Comparison of ENCODE assay signal across 8 cellular contexts in the genomic region with DNA sequence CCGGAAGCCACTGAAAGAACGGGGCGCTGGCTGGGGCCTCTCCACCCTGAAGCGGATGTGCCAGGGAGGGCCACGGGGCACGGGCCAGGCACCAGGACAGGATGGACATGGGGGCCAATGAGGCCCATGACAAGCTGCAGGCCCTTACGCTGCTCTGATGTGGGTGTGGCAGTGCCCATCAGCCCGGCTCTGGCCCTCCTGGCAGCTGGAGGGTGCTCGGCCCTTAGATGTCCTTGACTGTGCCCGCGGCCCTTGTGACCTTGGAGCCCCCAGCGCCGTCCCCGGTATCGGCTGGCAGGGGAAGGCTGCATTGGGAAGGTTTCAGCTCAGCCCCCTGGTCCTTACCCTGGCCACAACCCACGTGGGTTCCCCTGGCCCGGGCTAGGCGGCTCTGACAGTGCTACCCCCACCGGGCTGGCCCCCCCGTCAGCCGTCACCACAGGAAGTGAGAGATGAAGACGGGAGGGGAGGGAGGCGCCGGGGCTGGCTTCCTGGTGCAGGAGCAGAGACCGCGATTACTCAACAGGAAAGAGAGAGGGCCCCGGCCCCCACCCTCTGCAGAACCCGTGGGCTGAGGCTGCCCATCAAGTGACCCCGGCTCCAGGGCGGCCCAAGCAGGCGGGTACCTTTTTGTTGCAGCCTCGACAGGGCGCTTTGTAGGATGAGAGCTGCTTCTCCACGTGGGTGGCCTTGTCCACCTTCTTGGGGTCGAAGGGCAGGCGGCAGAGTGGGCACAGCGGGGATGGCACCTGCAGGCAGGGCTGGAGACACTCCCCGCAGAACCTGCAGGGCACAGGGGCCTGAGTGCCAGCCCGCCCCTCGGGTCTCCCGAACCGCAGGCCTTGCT. TPM values are rescaled to one million over a fixed set of nuclear protein-coding genes. Genes with fewer than 3 reads are reported as not detected.
A peak's percentile ranks its signal among the peaks of the same experiment; 100 is the strongest.
DNase-seq lines count a peak whose midpoint lies in the region; ATAC-seq and TF ChIP-seq lines count a peak whose summit lies in the region.

No MANE protein-coding gene starts in this region.

- no peaks in the 10 kb centered on the region for H3K36me3 ChIP-seq in Loucy (ENCODE audit: insufficient read depth, low read length)
- H3K36me3 ChIP-seq in osteoblast (ENCODE audit: insufficient read depth, low read length): peaks cover 16% of the 10 kb centered on the region

- no peak overlapping the region for H2AFZ ChIP-seq in Loucy (ENCODE audit: low read length)
- peak overlapping the region; percentile 56 for H2AFZ ChIP-seq in osteoblast (ENCODE audit: low read length)

- H4K20me1 ChIP-seq in Loucy (ENCODE audit: insufficient read depth, low read length, poor library complexity, severe bottlenecking) (peaks cover 4% of the 10 kb centered on the region), osteoblast (ENCODE audit: insufficient read depth, low read length) (peaks cover 6% of the 10 kb centered on the region)

- H3K4me3 ChIP-seq in Loucy (ENCODE audit: low read length, poor library complexity, severe bottlenecking): peak overlapping the region; percentile 76
- peak overlapping the region; percentile 58 for H3K4me3 ChIP-seq in osteoblast (ENCODE audit: insufficient read depth, low read length)

- H3F3A ChIP-seq in Loucy (ENCODE audit: low read depth): no peaks in the 10 kb centered on the region

- CTCF ChIA-PET in activated CD8-positive, alpha-beta T cell treated with anti-CD3 and anti-CD28 coated beads, Interleukin-2, amount 10 ng/mL, durations not matched to agents 7 days and 5 days (lab: Charles Lee): interaction anchor here (0.8 to 4.2 kb wide), 8 partner anchors 9 to 111 kb away, joined by 3 to 28 read pairs (median 4); no protein-coding TSS in a partner anchor

- H3K9me2 ChIP-seq in Loucy (replicated peaks; ENCODE audit: low read depth, low read length): no peaks in the 10 kb centered on the region

- peaks cover 46% of the 10 kb centered on the region for H3K79me2 ChIP-seq in Loucy (ENCODE audit: insufficient read depth, low read length)
- H3K79me2 ChIP-seq in osteoblast (ENCODE audit: insufficient read depth, low read length): peaks cover 50% of the 10 kb centered on the region

- H3K27ac ChIP-seq in osteoblast (ENCODE audit: low read depth, low read length) (peak overlapping the region; percentile 79), substantia nigra (ENCODE audit: low read depth, low read length, poor library complexity, severe bottlenecking) (peak overlapping the region; percentile 78)

- DNase-seq in C1 segment of cervical spinal cord (lab: John Stamatoyannopoulos, UW) (peak in 11 of 14 donors; percentile 8 to 80 (median 58)), osteoblast (ENCODE audit: insufficient read length, low spot score, missing footprints) (peak; percentile 100), substantia nigra (lab: John Stamatoyannopoulos, UW) (peak in 44 of 49 donors; percentile 13 to 81 (median 50)), OCI-M2 (lab: John Stamatoyannopoulos, UW; ENCODE audit: unreplicated experiment) (no peak)
- peak; percentile 98 for DNase-seq in activated CD8-positive, alpha-beta T cell treated with anti-CD3 and anti-CD28 coated beads, Interleukin-2, amount 10 ng/mL, durations not matched to agents 7 days and 5 days
- peak; percentile 80 to 97 (median 96) for DNase-seq in effector memory CD8-positive, alpha-beta T cell

- H3K4me2 ChIP-seq in Loucy (ENCODE audit: low read depth, low read length, poor library complexity, severe bottlenecking) (peak overlapping the region; percentile 97), osteoblast (ENCODE audit: insufficient read depth, low read length) (peak overlapping the region; percentile 75)

- peak; percentile 64 for ATAC-seq in GM21576 (IDR thresholded peaks at IDR 0.05; ENCODE audit: unreplicated experiment)
- peak; percentile 71 for ATAC-seq in activated CD8-positive, alpha-beta T cell treated with anti-CD3 and anti-CD28 coated beads, Interleukin-2, amount 10 ng/mL, durations not matched to agents 7 days and 5 days
- peak; percentile 77 for ATAC-seq in effector memory CD8-positive, alpha-beta T cell (replicated peaks)

- H3K27me3 ChIP-seq in Loucy (ENCODE audit: insufficient read depth, low read length, poor library complexity, severe bottlenecking) (no peaks in the 10 kb centered on the region), osteoblast (ENCODE audit: insufficient read depth, low read length) (no peaks in the 10 kb centered on the region)

- H3K27me3 Mint-ChIP-seq in activated CD8-positive, alpha-beta T cell treated with anti-CD3 and anti-CD28 coated beads, Interleukin-2, amount 10 ng/mL, durations not matched to agents 7 days and 5 days (ENCODE audit: low read depth): no peaks in the 10 kb centered on the region
- no peaks in the 10 kb centered on the region for H3K27me3 Mint-ChIP-seq in effector memory CD8-positive, alpha-beta T cell

- POLR2A ChIA-PET in activated CD8-positive, alpha-beta T cell treated with anti-CD3 and anti-CD28 coated beads, Interleukin-2, amount 10 ng/mL, durations not matched to agents 7 days and 5 days (lab: Charles Lee): interaction anchor here (0.9 to 5.9 kb wide), 13 partner anchors 8 to 140 kb away, joined by 3 to 38 read pairs (median 5); a partner anchor contains a TSS

- H3K36me3 Mint-ChIP-seq in activated CD8-positive, alpha-beta T cell treated with anti-CD3 and anti-CD28 coated beads, Interleukin-2, amount 10 ng/mL, durations not matched to agents 7 days and 5 days (ENCODE audit: low read depth): peaks cover 60% of the 10 kb centered on the region
- peaks cover 100% of the 10 kb centered on the region for H3K36me3 Mint-ChIP-seq in effector memory CD8-positive, alpha-beta T cell (ENCODE audit: insufficient read depth)

- H3K4me1 ChIP-seq in Loucy (ENCODE audit: insufficient read depth, low read length, poor library complexity, severe bottlenecking): peaks cover 34% of the 10 kb centered on the region
- peaks cover 20% of the 10 kb centered on the region for H3K4me1 ChIP-seq in osteoblast (ENCODE audit: insufficient read depth, low read length)

- H3K4me3 Mint-ChIP-seq in activated CD8-positive, alpha-beta T cell treated with anti-CD3 and anti-CD28 coated beads, Interleukin-2, amount 10 ng/mL, durations not matched to agents 7 days and 5 days: peak overlapping the region; percentile 99
- H3K4me3 Mint-ChIP-seq in effector memory CD8-positive, alpha-beta T cell: peak overlapping the region; percentile 95 to 100

- H3K27ac Mint-ChIP-seq in activated CD8-positive, alpha-beta T cell treated with anti-CD3 and anti-CD28 coated beads, Interleukin-2, amount 10 ng/mL, durations not matched to agents 7 days and 5 days: peak overlapping the region; percentile 100
- H3K27ac Mint-ChIP-seq in effector memory CD8-positive, alpha-beta T cell: peak overlapping the region; percentile 95 to 99

- H3K9me3 ChIP-seq in Loucy (ENCODE audit: insufficient read depth, low read depth, low read length) (no peaks in the 10 kb centered on the region), osteoblast (ENCODE audit: low read depth, low read length) (no peaks in the 10 kb centered on the region)

- H3K9me3 Mint-ChIP-seq in activated CD8-positive, alpha-beta T cell treated with anti-CD3 and anti-CD28 coated beads, Interleukin-2, amount 10 ng/mL, durations not matched to agents 7 days and 5 days (ENCODE audit: insufficient read depth): no peaks in the 10 kb centered on the region
- H3K9me3 Mint-ChIP-seq in effector memory CD8-positive, alpha-beta T cell: no peaks in the 10 kb centered on the region

- peaks cover 64% of the 10 kb centered on the region for H3K4me1 Mint-ChIP-seq in activated CD8-positive, alpha-beta T cell treated with anti-CD3 and anti-CD28 coated beads, Interleukin-2, amount 10 ng/mL, durations not matched to agents 7 days and 5 days (ENCODE audit: low read depth)
- peaks cover 17 to 60% of the 10 kb centered on the region in 2 donors for H3K4me1 Mint-ChIP-seq in effector memory CD8-positive, alpha-beta T cell (ENCODE audit: low read depth in 2 of 2)

- no peak for TF ChIP-seq CTCF in Loucy (conservative IDR thresholded peaks at IDR 0.05; ENCODE audit: low read length)
- TF ChIP-seq CTCF in osteoblast (IDR thresholded peaks at IDR 0.05; ENCODE audit: extremely low read depth, low read depth, low read length): no peak

- peak overlapping the region; percentile 92 for H3K9ac ChIP-seq in Loucy (ENCODE audit: low read depth, low read length, poor library complexity, severe bottlenecking)

RNA-seq across cellular contexts. Expression of a gene that starts 5.3 kb away (rescaled TPM):
- total RNA-seq in activated CD8-positive, alpha-beta T cell treated with anti-CD3 and anti-CD28 coated beads, Interleukin-2, amount 10 ng/mL, durations not matched to agents 7 days and 5 days: 100 to 1,000 TPM; 144 to 166 TPM
- 14.5 and 18.0 TPM in 2 replicates for total RNA-seq in osteoblast

RNA-seq across cellular contexts. Expression of a gene that starts 5.4 kb away (rescaled TPM):
- total RNA-seq in activated CD8-positive, alpha-beta T cell treated with anti-CD3 and anti-CD28 coated beads, Interleukin-2, amount 10 ng/mL, durations not matched to agents 7 days and 5 days: 10 to 100 TPM; 27.5 to 29.2 TPM
- 14.8 and 15.6 TPM in 2 replicates for total RNA-seq in osteoblast

RNA-seq across cellular contexts. Expression of a gene that starts 14.6 kb away (rescaled TPM):
- 10 to 100 TPM; 13.4 to 14.3 TPM for total RNA-seq in activated CD8-positive, alpha-beta T cell treated with anti-CD3 and anti-CD28 coated beads, Interleukin-2, amount 10 ng/mL, durations not matched to agents 7 days and 5 days
- not detected in 2 replicates for total RNA-seq in osteoblast

RNA-seq across cellular contexts. Expression of a gene that starts 38.0 kb away (rescaled TPM):
- total RNA-seq in activated CD8-positive, alpha-beta T cell treated with anti-CD3 and anti-CD28 coated beads, Interleukin-2, amount 10 ng/mL, durations not matched to agents 7 days and 5 days: 10 to 100 TPM; 86.0 to 96.1 TPM
- total RNA-seq in osteoblast: 67.3 and 73.1 TPM in 2 replicates

RNA-seq across cellular contexts. Expression of a gene that starts 50.0 kb away (rescaled TPM):
- 100 to 1,000 TPM; 568 to 599 TPM for total RNA-seq in activated CD8-positive, alpha-beta T cell treated with anti-CD3 and anti-CD28 coated beads, Interleukin-2, amount 10 ng/mL, durations not matched to agents 7 days and 5 days
- 144 and 250 TPM in 2 replicates for total RNA-seq in osteoblast

Comparison
In these comparisons a context has a peak if more than half of its experiments do, and no peak if none do; other contexts are left out.
1. RNA of a gene that starts 14.6 kb away (total RNA-seq): 13.4 to 14.3 TPM in activated CD8-positive, alpha-beta T cell treated with anti-CD3 and anti-CD28 coated beads, Interleukin-2, amount 10 ng/mL, durations not matched to agents 7 days and 5 days; not detected in osteoblast; every median in the first group is over 10 times any median in the second.
2. Peak in every context shown above with its lines, with median percentiles within 50 percentile points of each other: ATAC-seq.